ENCODE assay signal across 16 cellular contexts in genomic region chr7:136942994-136943393, GRCh38.
A peak's percentile ranks its signal among the peaks of the same experiment; 100 is the strongest.
DNase-seq lines count a peak whose midpoint lies in the region; ATAC-seq and TF ChIP-seq lines count a peak whose summit lies in the region.
"Had no signal": no experiment of that assay in that cellular context is flagged by ENCODE, and none has a peak within 500 bp of the region (broad histone marks: within the 10 kb centered on the region; RNA-seq: fewer than 3 reads in every experiment).

No MANE protein-coding gene starts in this region.

- no peak overlapping the region for H4K91ac ChIP-seq in neuronal stem cell (ENCODE audit: low read depth, low read length, poor library complexity)

- TF ChIP-seq CTCF in right lobe of liver (IDR thresholded peaks at IDR 0.05): no peak

- no peaks in the 10 kb centered on the region for H3K27me3 ChIP-seq in right cardiac atrium (ENCODE audit: control insufficient read depth, insufficient read depth)
- H3K27me3 ChIP-seq in neuronal stem cell (ENCODE audit: control insufficient read depth in 3 of 3, insufficient read depth in 3 of 3, low read depth in 1 of 3, low read length in 3 of 3): no peaks in the 10 kb centered on the region
- H3K27me3 ChIP-seq in right lobe of liver: no peaks in the 10 kb centered on the region

- H2AK5ac ChIP-seq in neuronal stem cell (ENCODE audit: low read depth, low read length): no peak overlapping the region

- H3K9me3 ChIP-seq in right cardiac atrium (ENCODE audit: control insufficient read depth, low read length): no peaks in the 10 kb centered on the region
- no peaks in the 10 kb centered on the region for H3K9me3 ChIP-seq in neuronal stem cell (replicated peaks in 1 of 2; ENCODE audit: control insufficient read depth in 2 of 2, insufficient read depth in 1 of 2, low read depth in 1 of 2, low read length in 2 of 2)
- no peaks in the 10 kb centered on the region for H3K9me3 ChIP-seq in right lobe of liver
- H3K9me3 ChIP-seq: HAP-1 had no signal

- no peak for ATAC-seq in right cardiac atrium
- ATAC-seq in left cardiac atrium: no peak
- no peak for ATAC-seq in right lobe of liver
- ATAC-seq: CD8-positive, alpha-beta T cell; HepG2 had no signal

- peaks cover 4% of the 10 kb centered on the region for H3K4me1 ChIP-seq in right cardiac atrium (ENCODE audit: control insufficient read depth, insufficient read depth, low read length)
- H3K4me1 ChIP-seq in neuronal stem cell (ENCODE audit: control insufficient read depth in 2 of 2, insufficient read depth in 1 of 2, low read depth in 1 of 2, low read length in 2 of 2): peaks cover 3 to 6% of the 10 kb centered on the region in 2 donors
- H3K4me1 ChIP-seq in right lobe of liver: no peaks in the 10 kb centered on the region
- H3K4me1 ChIP-seq: HAP-1 had no signal

- H2BK12ac ChIP-seq in neuronal stem cell (ENCODE audit: low read length): no peak overlapping the region

- peak overlapping the region; percentile 45 for H2AFZ ChIP-seq in neuronal stem cell (ENCODE audit: low read length)

- H3K23ac ChIP-seq in neuronal stem cell (ENCODE audit: low read depth, low read length, poor library complexity): no peak overlapping the region

- H3K4ac ChIP-seq in neuronal stem cell (ENCODE audit: low read length): no peak overlapping the region

- H3K4me3 ChIP-seq in right cardiac atrium (ENCODE audit: low read length) (no peak overlapping the region), neuronal stem cell (ENCODE audit: low read length in 2 of 2) (no peak overlapping the region), right lobe of liver (no peak overlapping the region)
- H3K4me3 ChIP-seq: HAP-1 had no signal

- no peak overlapping the region for H4K8ac ChIP-seq in neuronal stem cell (ENCODE audit: low read depth, low read length)

- intact Hi-C loops in right cardiac atrium (cut with DNase I) (no loop called here), left cardiac atrium (cut with DNase I) (no loop called here), right lobe of liver (cut with DNase I) (no loop called here)

- no peak overlapping the region for H2BK120ac ChIP-seq in neuronal stem cell (ENCODE audit: low read depth, low read length)

- WGBS in right cardiac atrium: 52% methylated on average over 1 of the region's 1 CpG
- no CpG with 5 or more reads among the region's 1 CpG for WGBS in neuronal stem cell (ENCODE audit: extremely low coverage in 2 of 2, insufficient read length in 2 of 2, insufficient replicate concordance in 1 of 2), 2 donors
- 50% methylated on average over 1 of the region's 1 CpG for WGBS in right lobe of liver (ENCODE audit: insufficient coverage, low coverage, low lambda C conversion rate, missing lambda C conversion rate)

- DNase-seq in NCI-H2227 (lab: John Stamatoyannopoulos, UW; ENCODE audit: unreplicated experiment) (peak; percentile 19), NCI-H2227 treated with DMSO at 0.1 percent for 48 hours (lab: John Stamatoyannopoulos, UW) (no peak), right cardiac atrium (no peak), left cardiac atrium (no peak), neuronal stem cell (ENCODE audit: low spot score) (no peak), right lobe of liver (no peak), cortex of kidney (lab: John Stamatoyannopoulos, UW) (no peak), substantia nigra (lab: John Stamatoyannopoulos, UW) (no peak)
- DNase-seq: CD8-positive, alpha-beta T cell; COR-L47; DMS153; DMS79 treated with DMSO at 0.1 percent for 48 hours; EL had no signal

- H3K36me3 ChIP-seq in neuronal stem cell (replicated peaks in 1 of 2; ENCODE audit: control insufficient read depth in 2 of 2, insufficient read depth in 2 of 2, low read length in 2 of 2) (no peaks in the 10 kb centered on the region), right lobe of liver (no peaks in the 10 kb centered on the region)
- H3K36me3 ChIP-seq: HAP-1 had no signal

- no peak overlapping the region for H2BK5ac ChIP-seq in neuronal stem cell (ENCODE audit: low read length)

- peak overlapping the region; percentile 84 for H3K27ac ChIP-seq in right cardiac atrium (ENCODE audit: low read length)
- H3K27ac ChIP-seq in neuronal stem cell (replicated peaks; ENCODE audit: low read length): no peak overlapping the region
- H3K27ac ChIP-seq in right lobe of liver: no peak overlapping the region
- no peak overlapping the region for H3K27ac ChIP-seq in substantia nigra (ENCODE audit: low read depth, low read length, poor library complexity, severe bottlenecking)
- H3K27ac ChIP-seq: 22Rv1 had no signal

- no peak for TF ChIP-seq POLR2A in right lobe of liver (IDR thresholded peaks at IDR 0.05)

- H3K9ac ChIP-seq in neuronal stem cell (ENCODE audit: low read depth, low read length, poor library complexity): no peak overlapping the region

- no peak overlapping the region for H2BK15ac ChIP-seq in neuronal stem cell (ENCODE audit: low read length)

- no peak overlapping the region for H3K4me2 ChIP-seq in neuronal stem cell (ENCODE audit: insufficient read depth, low read length, poor library complexity, severe bottlenecking)

- no peak overlapping the region for H3K14ac ChIP-seq in neuronal stem cell (ENCODE audit: low read length)

- no peaks in the 10 kb centered on the region for H3K79me1 ChIP-seq in neuronal stem cell (ENCODE audit: low read depth, low read length)

- H3K18ac ChIP-seq in neuronal stem cell (ENCODE audit: low read length): no peak overlapping the region
